Comparison of ENCODE assay signal across 8 cellular contexts in the genomic region with DNA sequence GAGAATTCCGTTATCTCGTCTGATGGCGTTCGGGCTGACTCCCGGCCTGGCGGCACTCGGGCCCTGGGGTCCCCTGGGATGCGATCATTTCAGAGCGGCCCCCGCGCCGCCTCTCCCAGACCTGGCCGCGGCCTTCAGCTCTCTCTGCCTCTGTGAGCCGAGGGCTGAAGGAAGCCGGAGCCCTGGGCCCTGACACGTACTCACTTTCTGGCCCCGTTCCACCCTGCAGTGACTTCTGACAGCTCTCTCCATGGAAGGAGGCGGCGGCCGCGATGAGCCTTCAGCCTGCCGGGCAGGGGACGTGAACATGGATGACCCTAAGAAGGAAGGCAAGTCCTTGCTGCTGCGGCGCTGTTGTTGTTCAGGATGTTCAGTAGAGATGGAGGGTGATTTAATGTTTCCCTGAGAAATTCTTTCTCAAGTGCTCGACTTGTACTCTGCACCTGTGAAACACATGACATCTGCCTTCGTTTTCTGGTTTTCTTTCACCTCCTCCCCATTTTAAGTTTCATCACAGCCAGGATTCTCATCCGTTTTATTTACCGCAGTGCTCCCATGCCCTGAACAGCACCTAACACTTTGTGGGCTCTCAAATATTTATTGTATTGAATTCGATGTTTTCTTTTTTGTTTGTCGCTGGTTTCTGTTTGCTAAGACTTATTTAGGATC. TPM values are rescaled to one million over a fixed set of nuclear protein-coding genes. Genes with fewer than 3 reads are reported as not detected.
DNase-seq lines count a peak whose midpoint lies in the region; ATAC-seq and TF ChIP-seq lines count a peak whose summit lies in the region.

No MANE protein-coding gene starts in this region.

- H3K27me3 Mint-ChIP-seq in T-helper 2 cell treated with Interferon-gamma antibody and Interleukin-4, amounts not matched to agents 5 μg/mL and 100 μg/mL, for 36 hours (ENCODE audit: low read depth) = no peaks in the 10 kb centered on the region

- peaks cover 38% of the 10 kb centered on the region for H3K4me1 Mint-ChIP-seq in T-helper 2 cell treated with Interferon-gamma antibody and Interleukin-4, amounts not matched to agents 5 μg/mL and 100 μg/mL, for 36 hours (ENCODE audit: low read depth)

- DNase-seq in T-helper 2 cell treated with Interferon-gamma antibody and Interleukin-4, amounts not matched to agents 5 μg/mL and 100 μg/mL, for 36 hours (ENCODE audit: low spot score) = peak; percentile 17
- DNase-seq in fibroblast of lung (ENCODE audit: low read depth in 2 of 2) = peak; percentile 9 to 50
- no peak for DNase-seq in amniotic stem cell (lab: John Stamatoyannopoulos, UW)
- DNase-seq in stimulated activated CD4-positive, alpha-beta T cell treated with anti-CD3 and anti-CD28 coated beads, Interleukin-4, amount 100 ng/mL, for 4 hours = no peak

- H3K79me2 ChIP-seq in ACC112 (ENCODE audit: control insufficient read depth, insufficient read depth, low read length, unreplicated experiment) (peaks cover 22% of the 10 kb centered on the region), fibroblast of lung (ENCODE audit: control insufficient read depth, insufficient read depth, low read length) (peaks cover 40% of the 10 kb centered on the region)

- ATAC-seq in GM18502 (IDR thresholded peaks at IDR 0.05; ENCODE audit: poor library complexity, unreplicated experiment) = peak; percentile 8
- peak; percentile 3 for ATAC-seq in HG03378 (IDR thresholded peaks at IDR 0.05; ENCODE audit: unreplicated experiment)

- no peak overlapping the region for H2AFZ ChIP-seq in ACC112 (ENCODE audit: low read length, unreplicated experiment)
- H2AFZ ChIP-seq in fibroblast of lung (ENCODE audit: low read length) = peak overlapping the region; percentile 86

- peaks cover 44% of the 10 kb centered on the region for H3K36me3 Mint-ChIP-seq in T-helper 2 cell treated with Interferon-gamma antibody and Interleukin-4, amounts not matched to agents 5 μg/mL and 100 μg/mL, for 36 hours (ENCODE audit: low read depth)

- H3K9me3 Mint-ChIP-seq in T-helper 2 cell treated with Interferon-gamma antibody and Interleukin-4, amounts not matched to agents 5 μg/mL and 100 μg/mL, for 36 hours = peaks cover 3% of the 10 kb centered on the region

- H3K9me3 ChIP-seq in fibroblast of lung (ENCODE audit: control insufficient read depth, insufficient read depth, low read depth, low read length) (no peaks in the 10 kb centered on the region), neutrophil (no peaks in the 10 kb centered on the region)

- peak overlapping the region; percentile 69 for H3K9ac ChIP-seq in fibroblast of lung (ENCODE audit: insufficient read depth, low read length)

- H3K4me3 Mint-ChIP-seq in T-helper 2 cell treated with Interferon-gamma antibody and Interleukin-4, amounts not matched to agents 5 μg/mL and 100 μg/mL, for 36 hours = peak overlapping the region; percentile 88

- H3K4me3 ChIP-seq in ACC112 (ENCODE audit: low read depth, low read length) = peak overlapping the region; percentile 91
- H3K4me3 ChIP-seq in fibroblast of lung (replicated peaks in 1 of 4; ENCODE audit: control extremely low read depth in 1 of 4, insufficient read depth in 1 of 4, low read depth in 3 of 4, low read length in 4 of 4) = peak overlapping the region; percentile 42 to 81 (median 76)
- H3K4me3 ChIP-seq in neutrophil (ENCODE audit: low read depth in 1 of 2, low read length in 1 of 2) = peak overlapping the region; percentile 65 to 88

- H3K27ac Mint-ChIP-seq in T-helper 2 cell treated with Interferon-gamma antibody and Interleukin-4, amounts not matched to agents 5 μg/mL and 100 μg/mL, for 36 hours = peak overlapping the region; percentile 72

- TF ChIP-seq CTCF in fibroblast of lung (conservative IDR thresholded peaks at IDR 0.05 in 1 of 2, IDR thresholded peaks at IDR 0.05 in 1 of 2; ENCODE audit: low read depth in 1 of 2, low read length in 2 of 2) = no peak
- no peak for TF ChIP-seq CTCF in neutrophil (IDR thresholded peaks at IDR 0.05)

- H3K4me1 ChIP-seq in ACC112 (ENCODE audit: control insufficient read depth, insufficient read depth, low read length, unreplicated experiment) (peaks cover 9% of the 10 kb centered on the region), fibroblast of lung (ENCODE audit: control insufficient read depth, extremely low read depth, insufficient read depth, low read length) (peaks cover 9% of the 10 kb centered on the region), neutrophil (ENCODE audit: control insufficient read depth in 1 of 2, insufficient read depth in 1 of 2, low read depth in 1 of 2, low read length in 1 of 2) (peaks cover 23 to 25% of the 10 kb centered on the region in 2 experiments)

- H4K20me1 ChIP-seq in fibroblast of lung (ENCODE audit: control insufficient read depth, extremely low read depth, insufficient read depth, low read length) = no peaks in the 10 kb centered on the region

- H3K36me3 ChIP-seq in ACC112 (ENCODE audit: insufficient read depth, low read length) (no peaks in the 10 kb centered on the region), fibroblast of lung (ENCODE audit: control insufficient read depth, insufficient read depth, low read length) (peaks cover 10% of the 10 kb centered on the region), neutrophil (peaks cover 28% of the 10 kb centered on the region)

- peak overlapping the region; percentile 29; the same call in 1 of the 2 replicates for H3K27ac ChIP-seq in ACC112 (ENCODE audit: low read depth, low read length)
- H3K27ac ChIP-seq in fibroblast of lung (ENCODE audit: insufficient read depth, low read length) = peak overlapping the region; percentile 92
- H3K27ac ChIP-seq in neutrophil = peak overlapping the region; percentile 92

- H3K4me2 ChIP-seq in fibroblast of lung (ENCODE audit: extremely low read depth, insufficient read depth, low read length) = peak overlapping the region; percentile 100

- H3K27me3 ChIP-seq in ACC112 (ENCODE audit: insufficient read depth, low read length) (no peaks in the 10 kb centered on the region), fibroblast of lung (ENCODE audit: control insufficient read depth, insufficient read depth, low read length) (no peaks in the 10 kb centered on the region), neutrophil (no peaks in the 10 kb centered on the region)

RNA-seq across cellular contexts. Expression of a gene that starts 0.6 kb away (rescaled TPM):
- total RNA-seq in fibroblast of lung = 0.26 and 2.0 TPM in 2 replicates
- polyA plus RNA-seq in fibroblast of lung = 3.6 and 13.7 TPM in 2 replicates
- polyA plus RNA-seq in fibroblast of lung (2012) = 4.1 and 15.7 TPM in 2 replicates
- polyA minus RNA-seq in fibroblast of lung (ENCODE audit: low replicate concordance) = 0.71 and 7.7 TPM in 2 replicates

RNA-seq across cellular contexts. Expression of a gene that starts 29.5 kb away (rescaled TPM):
- 24.9 and 27.6 TPM in 2 replicates for total RNA-seq in fibroblast of lung
- polyA plus RNA-seq in fibroblast of lung = 17.6 and 34.3 TPM in 2 replicates
- 19.4 and 34.0 TPM in 2 replicates for polyA plus RNA-seq in fibroblast of lung (2012)
- 26.1 and 48.7 TPM in 2 replicates for polyA minus RNA-seq in fibroblast of lung (ENCODE audit: low replicate concordance)

RNA-seq across cellular contexts. Expression of a gene that starts 34.1 kb away (rescaled TPM):
- under 0.01 TPM in 2 replicates for total RNA-seq in fibroblast of lung
- polyA plus RNA-seq in fibroblast of lung = 0.01 TPM in 1 of 2 replicates, not detected in the other
- polyA plus RNA-seq in fibroblast of lung (2012) = 0.03 and 0.05 TPM in 2 replicates
- not detected in 2 replicates for polyA minus RNA-seq in fibroblast of lung (ENCODE audit: low replicate concordance)

RNA-seq across cellular contexts. Expression of a gene that starts 38.2 kb away (rescaled TPM):
- 20.5 and 22.1 TPM in 2 replicates for total RNA-seq in fibroblast of lung
- polyA plus RNA-seq in fibroblast of lung = 18.4 and 21.9 TPM in 2 replicates
- 20.3 and 25.5 TPM in 2 replicates for polyA plus RNA-seq in fibroblast of lung (2012)
- 6.2 and 15.4 TPM in 2 replicates for polyA minus RNA-seq in fibroblast of lung (ENCODE audit: low replicate concordance)

RNA-seq across cellular contexts. Expression of a gene that starts 47.2 kb away (rescaled TPM):
- total RNA-seq in fibroblast of lung = 8.0 and 8.3 TPM in 2 replicates
- 6.5 and 7.7 TPM in 2 replicates for polyA plus RNA-seq in fibroblast of lung
- 6.0 and 7.3 TPM in 2 replicates for polyA plus RNA-seq in fibroblast of lung (2012)
- polyA minus RNA-seq in fibroblast of lung (ENCODE audit: low replicate concordance) = 5.5 and 7.2 TPM in 2 replicates

Comparison
In these comparisons a context has a peak if more than half of its experiments do, and no peak if none do; other contexts are left out.
1. H3K27ac ChIP-seq: peak in every context shown above with its lines; median percentile 92 in fibroblast of lung; 92 in neutrophil; 29 in ACC112.
2. DNase-seq: peak in T-helper 2 cell treated with Interferon-gamma antibody and Interleukin-4, amounts not matched to agents 5 μg/mL and 100 μg/mL, for 36 hours (single experiment) and fibroblast of lung (2 of 2); none in amniotic stem cell (single experiment) and stimulated activated CD4-positive, alpha-beta T cell treated with anti-CD3 and anti-CD28 coated beads, Interleukin-4, amount 100 ng/mL, for 4 hours (0 of 2).
3. Peak in every context shown above with its lines, with median percentiles within 50 percentile points of each other: H3K4me3 ChIP-seq.